ENCODE assay signal across 1 cellular context in the genomic region with DNA sequence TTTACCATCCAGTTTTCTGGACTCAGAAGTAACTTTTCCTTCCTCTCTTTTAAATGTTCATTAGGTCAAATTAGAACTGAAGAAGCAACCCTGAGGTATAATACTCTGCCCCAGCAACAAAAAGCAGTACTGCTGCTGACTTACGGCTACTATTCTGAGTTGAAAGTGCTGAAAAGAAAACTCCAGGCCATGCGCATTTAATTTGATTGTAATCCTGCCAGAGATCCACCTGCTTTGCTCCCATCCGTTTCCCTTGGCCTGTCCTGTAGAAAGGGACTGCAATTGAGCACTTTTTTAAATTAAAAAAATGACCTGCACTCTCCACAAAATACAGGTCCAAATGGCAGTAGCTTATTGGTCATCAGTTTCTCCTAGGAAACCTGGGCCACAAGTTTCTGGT.
TF ChIP-seq lines count a peak whose summit lies in the region.

No MANE protein-coding gene starts in this region.

TF ChIP-seq in SK-N-SH treated with all-trans-retinoic acid at 6 μM for 48 hours, 23 proteins besides CTCF, POLR2A, EP300 and RAD21 (continued from another document):
- TF ChIP-seq, protein P1, sequence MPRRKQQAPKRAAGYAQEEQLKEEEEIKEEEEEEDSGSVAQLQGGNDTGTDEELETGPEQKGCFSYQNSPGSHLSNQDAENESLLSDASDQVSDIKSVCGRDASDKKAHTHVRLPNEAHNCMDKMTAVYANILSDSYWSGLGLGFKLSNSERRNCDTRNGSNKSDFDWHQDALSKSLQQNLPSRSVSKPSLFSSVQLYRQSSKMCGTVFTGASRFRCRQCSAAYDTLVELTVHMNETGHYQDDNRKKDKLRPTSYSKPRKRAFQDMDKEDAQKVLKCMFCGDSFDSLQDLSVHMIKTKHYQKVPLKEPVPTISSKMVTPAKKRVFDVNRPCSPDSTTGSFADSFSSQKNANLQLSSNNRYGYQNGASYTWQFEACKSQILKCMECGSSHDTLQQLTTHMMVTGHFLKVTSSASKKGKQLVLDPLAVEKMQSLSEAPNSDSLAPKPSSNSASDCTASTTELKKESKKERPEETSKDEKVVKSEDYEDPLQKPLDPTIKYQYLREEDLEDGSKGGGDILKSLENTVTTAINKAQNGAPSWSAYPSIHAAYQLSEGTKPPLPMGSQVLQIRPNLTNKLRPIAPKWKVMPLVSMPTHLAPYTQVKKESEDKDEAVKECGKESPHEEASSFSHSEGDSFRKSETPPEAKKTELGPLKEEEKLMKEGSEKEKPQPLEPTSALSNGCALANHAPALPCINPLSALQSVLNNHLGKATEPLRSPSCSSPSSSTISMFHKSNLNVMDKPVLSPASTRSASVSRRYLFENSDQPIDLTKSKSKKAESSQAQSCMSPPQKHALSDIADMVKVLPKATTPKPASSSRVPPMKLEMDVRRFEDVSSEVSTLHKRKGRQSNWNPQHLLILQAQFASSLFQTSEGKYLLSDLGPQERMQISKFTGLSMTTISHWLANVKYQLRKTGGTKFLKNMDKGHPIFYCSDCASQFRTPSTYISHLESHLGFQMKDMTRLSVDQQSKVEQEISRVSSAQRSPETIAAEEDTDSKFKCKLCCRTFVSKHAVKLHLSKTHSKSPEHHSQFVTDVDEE (CRISPR knock-in tag; IDR thresholded peaks at IDR 0.05) = 0 out of 2 replicates have a peak, but pooled peaks have one; percentile 54
- TF ChIP-seq ZNF565 (CRISPR knock-in tag; conservative IDR thresholded peaks at IDR 0.05; ENCODE audit: low read depth) = no peak
- TF ChIP-seq ZC3H10 (CRISPR knock-in tag; IDR thresholded peaks at IDR 0.05) = no peak
- TF ChIP-seq GLIS3 (CRISPR knock-in tag; IDR thresholded peaks at IDR 0.05) = no peak
- no peak for TF ChIP-seq ZFP3 (CRISPR knock-in tag; IDR thresholded peaks at IDR 0.05)
- TF ChIP-seq SNAI2 (CRISPR knock-in tag; IDR thresholded peaks at IDR 0.05) = peak; percentile 99
- no peak for TF ChIP-seq OSR1 (CRISPR knock-in tag; IDR thresholded peaks at IDR 0.05)
- TF ChIP-seq TCF4 (CRISPR knock-in tag; IDR thresholded peaks at IDR 0.05; ENCODE audit: borderline replicate concordance) = peak; percentile 35; the same call in 1 of the 2 replicates
- TF ChIP-seq ISL1 (CRISPR knock-in tag; IDR thresholded peaks at IDR 0.05) = no peak
